In genomic region chr1:206480211-206480610, GRCh38 we compare ENCODE assay signal across 11 cellular contexts. TPM values are rescaled to one million over a fixed set of nuclear protein-coding genes. Genes with fewer than 3 reads are reported as not detected.
DNase-seq lines count a peak whose midpoint lies in the region; ATAC-seq, FAIRE-seq and TF ChIP-seq lines count a peak whose summit lies in the region.
"Had no signal": no experiment of that assay in that cellular context is flagged by ENCODE, and none has a peak within 500 bp of the region (broad histone marks: within the 10 kb centered on the region; RNA-seq: fewer than 3 reads in every experiment).

No MANE protein-coding gene starts in this region.

- no peak overlapping the region for H2BK5ac ChIP-seq in neuronal stem cell (ENCODE audit: low read length)

- H3K27ac ChIP-seq in neuronal stem cell (replicated peaks; ENCODE audit: low read length), result no peak overlapping the region
- H3K27ac ChIP-seq: SJCRH30 had no signal

- no peak overlapping the region for H3K4ac ChIP-seq in neuronal stem cell (ENCODE audit: low read length)

- no peaks in the 10 kb centered on the region for H3K4me1 ChIP-seq in neuronal stem cell (ENCODE audit: control insufficient read depth in 2 of 2, insufficient read depth in 1 of 2, low read depth in 1 of 2, low read length in 2 of 2)
- H3K4me1 ChIP-seq: SJCRH30 had no signal

- no peaks in the 10 kb centered on the region for H3K27me3 Mint-ChIP-seq in activated naive CD4-positive, alpha-beta T cell treated with anti-CD3 and anti-CD28 coated beads for 36 hours (ENCODE audit: low read depth)
- H3K27me3 Mint-ChIP-seq in activated T-helper 17 cell treated with anti-CD3 and anti-CD28 coated beads, Interleukin-2, amount 50 U/mL, for 72 hours, result no peaks in the 10 kb centered on the region
- H3K27me3 Mint-ChIP-seq in glutamatergic neuron (ENCODE audit: unreplicated experiment), result peaks cover 6% of the 10 kb centered on the region
- H3K27me3 Mint-ChIP-seq: B cell had no signal

- H3K14ac ChIP-seq in neuronal stem cell (ENCODE audit: low read length), result peak overlapping the region; percentile 73

- H2BK15ac ChIP-seq in neuronal stem cell (ENCODE audit: low read length), result no peak overlapping the region

- intact Hi-C loops in activated naive CD4-positive, alpha-beta T cell treated with anti-CD3 and anti-CD28 coated beads for 36 hours (cut with micrococcal nuclease), result no loop called here

- no peak overlapping the region for H3K23ac ChIP-seq in neuronal stem cell (ENCODE audit: low read depth, low read length, poor library complexity)

- TF ChIP-seq CTCF in glutamatergic neuron (IDR thresholded peaks at IDR 0.05; ENCODE audit: partially characterized antibody, unreplicated experiment), result no peak

- CTCF ChIA-PET in activated naive CD4-positive, alpha-beta T cell treated with anti-CD3 and anti-CD28 coated beads for 36 hours (lab: Charles Lee), result interaction anchor here (1.1 to 5.5 kb wide), 18 partner anchors 9 to 289 kb away, joined by 3 to 57 read pairs (median 8); partner anchors contain the start of gene IKBKE

- peaks cover 25% of the 10 kb centered on the region for H3K36me3 Mint-ChIP-seq in activated naive CD4-positive, alpha-beta T cell treated with anti-CD3 and anti-CD28 coated beads for 36 hours (ENCODE audit: low read depth)
- H3K36me3 Mint-ChIP-seq in activated T-helper 17 cell treated with anti-CD3 and anti-CD28 coated beads, Interleukin-2, amount 50 U/mL, for 72 hours (ENCODE audit: low read depth), result peaks cover 83% of the 10 kb centered on the region
- H3K36me3 Mint-ChIP-seq in glutamatergic neuron (ENCODE audit: unreplicated experiment), result no peaks in the 10 kb centered on the region

- H2AK5ac ChIP-seq in neuronal stem cell (ENCODE audit: low read depth, low read length), result peak overlapping the region; percentile 67

- H2BK120ac ChIP-seq in neuronal stem cell (ENCODE audit: low read depth, low read length), result no peak overlapping the region

- no peaks in the 10 kb centered on the region for H3K9me3 Mint-ChIP-seq in activated naive CD4-positive, alpha-beta T cell treated with anti-CD3 and anti-CD28 coated beads for 36 hours
- no peaks in the 10 kb centered on the region for H3K9me3 Mint-ChIP-seq in activated T-helper 17 cell treated with anti-CD3 and anti-CD28 coated beads, Interleukin-2, amount 50 U/mL, for 72 hours
- peaks cover 2% of the 10 kb centered on the region for H3K9me3 Mint-ChIP-seq in glutamatergic neuron (ENCODE audit: unreplicated experiment)

- H3K9ac ChIP-seq in neuronal stem cell (ENCODE audit: low read depth, low read length, poor library complexity), result no peak overlapping the region

- no peak overlapping the region for H4K8ac ChIP-seq in neuronal stem cell (ENCODE audit: low read depth, low read length)

- no peaks in the 10 kb centered on the region for H3K9me3 ChIP-seq in neuronal stem cell (replicated peaks in 1 of 2; ENCODE audit: control insufficient read depth in 2 of 2, insufficient read depth in 1 of 2, low read depth in 1 of 2, low read length in 2 of 2)
- H3K9me3 ChIP-seq: A549, SJCRH30 had no signal

- H3K27me3 ChIP-seq in neuronal stem cell (ENCODE audit: control insufficient read depth in 3 of 3, insufficient read depth in 3 of 3, low read depth in 1 of 3, low read length in 3 of 3), result no peaks in the 10 kb centered on the region
- H3K27me3 ChIP-seq: SJCRH30 had no signal

- H3K4me3 Mint-ChIP-seq in activated naive CD4-positive, alpha-beta T cell treated with anti-CD3 and anti-CD28 coated beads for 36 hours, result no peak overlapping the region
- H3K4me3 Mint-ChIP-seq in activated T-helper 17 cell treated with anti-CD3 and anti-CD28 coated beads, Interleukin-2, amount 50 U/mL, for 72 hours, result no peak overlapping the region
- no peak overlapping the region for H3K4me3 Mint-ChIP-seq in glutamatergic neuron (ENCODE audit: unreplicated experiment)
- H3K4me3 Mint-ChIP-seq: B cell had no signal

- no peak overlapping the region for H2BK12ac ChIP-seq in neuronal stem cell (ENCODE audit: low read length)

- WGBS in neuronal stem cell (ENCODE audit: extremely low coverage in 2 of 2, insufficient read length in 2 of 2, insufficient replicate concordance in 1 of 2), 2 donors, result no CpG with 5 or more reads among the region's 8 CpGs

- H3K79me1 ChIP-seq in neuronal stem cell (ENCODE audit: low read depth, low read length), result no peaks in the 10 kb centered on the region

- no peak overlapping the region for H4K91ac ChIP-seq in neuronal stem cell (ENCODE audit: low read depth, low read length, poor library complexity)

- H3K4me3 ChIP-seq in neuronal stem cell (ENCODE audit: low read length in 2 of 2), result no peak overlapping the region
- H3K4me3 ChIP-seq: A549, SJCRH30 had no signal

- H3K27ac Mint-ChIP-seq in activated naive CD4-positive, alpha-beta T cell treated with anti-CD3 and anti-CD28 coated beads for 36 hours, result peak overlapping the region; percentile 60
- H3K27ac Mint-ChIP-seq in activated T-helper 17 cell treated with anti-CD3 and anti-CD28 coated beads, Interleukin-2, amount 50 U/mL, for 72 hours, result peak overlapping the region; percentile 81
- H3K27ac Mint-ChIP-seq in glutamatergic neuron (ENCODE audit: unreplicated experiment), result no peak overlapping the region

- H3K36me3 ChIP-seq in neuronal stem cell (replicated peaks in 1 of 2; ENCODE audit: control insufficient read depth in 2 of 2, insufficient read depth in 2 of 2, low read length in 2 of 2), result no peaks in the 10 kb centered on the region
- H3K36me3 ChIP-seq: SJCRH30 had no signal

- no peak overlapping the region for H3K4me2 ChIP-seq in neuronal stem cell (ENCODE audit: insufficient read depth, low read length, poor library complexity, severe bottlenecking)
- H3K4me2 ChIP-seq: A549 had no signal

- no peak overlapping the region for H3K18ac ChIP-seq in neuronal stem cell (ENCODE audit: low read length)

- H3K4me1 Mint-ChIP-seq in activated naive CD4-positive, alpha-beta T cell treated with anti-CD3 and anti-CD28 coated beads for 36 hours (ENCODE audit: low read depth), result peaks cover 29% of the 10 kb centered on the region
- H3K4me1 Mint-ChIP-seq in activated T-helper 17 cell treated with anti-CD3 and anti-CD28 coated beads, Interleukin-2, amount 50 U/mL, for 72 hours, result peaks cover 19% of the 10 kb centered on the region
- no peaks in the 10 kb centered on the region for H3K4me1 Mint-ChIP-seq in glutamatergic neuron (ENCODE audit: low read depth, unreplicated experiment)

- DNase-seq in activated naive CD4-positive, alpha-beta T cell treated with anti-CD3 and anti-CD28 coated beads for 36 hours, result no peak
- DNase-seq in activated naive CD4-positive, alpha-beta T cell (lab: John Stamatoyannopoulos, UW), result no peak
- no peak for DNase-seq in HTR-8/SVneo (ENCODE audit: insufficient read length, low spot score)
- no peak for DNase-seq in neuronal stem cell (ENCODE audit: low spot score)
- DNase-seq in NCI-H82 (lab: John Stamatoyannopoulos, UW), result no peak
- no peak for DNase-seq in glutamatergic neuron
- DNase-seq: NCI-H1436 treated with DMSO at 0.1 percent for 48 hours had no signal

- no peak for ATAC-seq in activated T-helper 17 cell treated with anti-CD3 and anti-CD28 coated beads, Interleukin-2, amount 50 U/mL, for 72 hours (replicated peaks)

- peak; percentile 68 for FAIRE-seq in HTR-8/SVneo (lab: Jason Lieb, UNC)

- H2AFZ ChIP-seq in neuronal stem cell (ENCODE audit: low read length), result no peak overlapping the region

RNA-seq across cellular contexts. Expression of gene IKBKE, which starts 9.9 kb away (rescaled TPM):
- 1 to 10 TPM; 7.0 to 8.6 TPM for total RNA-seq in activated naive CD4-positive, alpha-beta T cell treated with anti-CD3 and anti-CD28 coated beads for 36 hours
- total RNA-seq in activated T-helper 17 cell treated with anti-CD3 and anti-CD28 coated beads, Interleukin-2, amount 50 U/mL, for 72 hours, result 10 to 100 TPM; 21.7 to 26.6 TPM
- 0.49 TPM for polyA plus RNA-seq in neuronal stem cell (2013, experiment 1 of 2)
- 0.47 TPM for polyA plus RNA-seq in neuronal stem cell (2013, experiment 2 of 2)
- total RNA-seq in glutamatergic neuron (ENCODE audit: unreplicated experiment), result 0.20 TPM

RNA-seq across cellular contexts. Expression of gene RASSF5, which starts 27.1 kb away (rescaled TPM):
- total RNA-seq in activated naive CD4-positive, alpha-beta T cell treated with anti-CD3 and anti-CD28 coated beads for 36 hours, result 100 to 1,000 TPM; 257 to 258 TPM
- total RNA-seq in activated T-helper 17 cell treated with anti-CD3 and anti-CD28 coated beads, Interleukin-2, amount 50 U/mL, for 72 hours, result 100 to 1,000 TPM; 162 to 227 TPM
- polyA plus RNA-seq in neuronal stem cell (2013, experiment 1 of 2), result 0.50 TPM
- polyA plus RNA-seq in neuronal stem cell (2013, experiment 2 of 2), result 0.51 TPM
- total RNA-seq in glutamatergic neuron (ENCODE audit: unreplicated experiment), result 2.7 TPM

Comparison
In these comparisons a context has a peak if more than half of its experiments do, and no peak if none do; other contexts are left out.
1. RNA of gene RASSF5, which starts 27.1 kb away (total RNA-seq): 257 to 258 TPM in activated naive CD4-positive, alpha-beta T cell treated with anti-CD3 and anti-CD28 coated beads for 36 hours and 162 to 227 TPM in activated T-helper 17 cell treated with anti-CD3 and anti-CD28 coated beads, Interleukin-2, amount 50 U/mL, for 72 hours; 2.7 TPM in glutamatergic neuron (single experiment); every median in the first group is over 10 times any median in the second.